ENCODE assay signal across 1 cellular context in the genomic region with DNA sequence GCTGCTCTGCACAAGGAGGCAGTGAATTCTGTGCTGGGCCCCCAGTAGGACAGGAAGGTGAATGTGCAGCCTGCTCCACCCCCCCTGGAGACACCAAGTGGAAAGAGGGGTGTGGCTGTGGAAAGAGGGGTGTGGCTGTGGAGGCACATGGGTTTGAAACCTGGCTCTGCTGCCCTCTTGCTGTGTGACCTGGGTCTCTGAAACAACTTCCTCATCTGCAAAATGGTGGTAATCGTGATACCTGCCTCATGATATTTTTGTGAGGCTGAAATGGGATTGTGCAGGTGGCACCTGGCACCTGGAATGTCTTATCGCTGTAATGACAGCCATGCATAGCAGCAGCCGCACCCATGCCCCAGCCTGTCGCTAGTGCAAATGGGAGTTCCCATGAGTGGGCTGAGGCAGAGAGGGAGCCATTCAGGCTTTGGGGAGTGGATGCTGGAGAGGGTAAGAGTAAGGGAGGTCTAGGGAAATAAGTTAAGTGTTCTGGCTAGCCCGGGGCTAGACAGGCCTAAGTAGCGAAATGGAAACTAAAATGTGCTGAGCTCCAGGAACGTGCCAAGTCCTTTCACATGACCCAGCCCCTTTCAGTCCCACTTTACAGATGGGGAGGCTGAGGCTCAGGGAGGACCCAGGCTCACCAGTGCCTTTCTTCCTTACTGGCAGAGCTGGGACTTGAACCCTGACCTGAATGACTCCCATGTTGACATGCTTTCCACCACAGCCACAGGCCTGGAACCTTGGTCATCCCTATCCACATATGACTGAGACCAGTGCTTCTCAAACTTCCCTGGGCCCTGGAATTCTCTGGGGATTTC.
TF ChIP-seq lines count a peak whose summit lies in the region.

No MANE protein-coding gene starts in this region.

TF ChIP-seq in K562, 482 proteins besides CTCF, POLR2A, EP300 and RAD21 (continued from another document and continues in another):
- TF ChIP-seq RUNX1 (IDR thresholded peaks at IDR 0.05; ENCODE audit: low read depth): no peak
- TF ChIP-seq SRF (CRISPR knock-in tag; IDR thresholded peaks at IDR 0.05): peak in 1 of 2 experiments; percentile 91; a peak in 1 of 4 replicates
- TF ChIP-seq ZFP91 (CRISPR knock-in tag; IDR thresholded peaks at IDR 0.05): no peak
- TF ChIP-seq COPS2 (conservative IDR thresholded peaks at IDR 0.05): no peak
- no peak for TF ChIP-seq IFI16 (CRISPR knock-in tag; IDR thresholded peaks at IDR 0.05)
- no peak for TF ChIP-seq NFXL1 (CRISPR knock-in tag; IDR thresholded peaks at IDR 0.05)
- peak; percentile 23; the same call in 1 of the 2 replicates for TF ChIP-seq ARID4B (CRISPR knock-in tag; IDR thresholded peaks at IDR 0.05)
- no peak for TF ChIP-seq CHD7 (IDR thresholded peaks at IDR 0.05; ENCODE audit: low read depth, low read length)
- TF ChIP-seq TAF7 (tag; IDR thresholded peaks at IDR 0.05): no peak
- TF ChIP-seq ZNF444 (CRISPR knock-in tag; IDR thresholded peaks at IDR 0.05): no peak
- TF ChIP-seq, protein P1, sequence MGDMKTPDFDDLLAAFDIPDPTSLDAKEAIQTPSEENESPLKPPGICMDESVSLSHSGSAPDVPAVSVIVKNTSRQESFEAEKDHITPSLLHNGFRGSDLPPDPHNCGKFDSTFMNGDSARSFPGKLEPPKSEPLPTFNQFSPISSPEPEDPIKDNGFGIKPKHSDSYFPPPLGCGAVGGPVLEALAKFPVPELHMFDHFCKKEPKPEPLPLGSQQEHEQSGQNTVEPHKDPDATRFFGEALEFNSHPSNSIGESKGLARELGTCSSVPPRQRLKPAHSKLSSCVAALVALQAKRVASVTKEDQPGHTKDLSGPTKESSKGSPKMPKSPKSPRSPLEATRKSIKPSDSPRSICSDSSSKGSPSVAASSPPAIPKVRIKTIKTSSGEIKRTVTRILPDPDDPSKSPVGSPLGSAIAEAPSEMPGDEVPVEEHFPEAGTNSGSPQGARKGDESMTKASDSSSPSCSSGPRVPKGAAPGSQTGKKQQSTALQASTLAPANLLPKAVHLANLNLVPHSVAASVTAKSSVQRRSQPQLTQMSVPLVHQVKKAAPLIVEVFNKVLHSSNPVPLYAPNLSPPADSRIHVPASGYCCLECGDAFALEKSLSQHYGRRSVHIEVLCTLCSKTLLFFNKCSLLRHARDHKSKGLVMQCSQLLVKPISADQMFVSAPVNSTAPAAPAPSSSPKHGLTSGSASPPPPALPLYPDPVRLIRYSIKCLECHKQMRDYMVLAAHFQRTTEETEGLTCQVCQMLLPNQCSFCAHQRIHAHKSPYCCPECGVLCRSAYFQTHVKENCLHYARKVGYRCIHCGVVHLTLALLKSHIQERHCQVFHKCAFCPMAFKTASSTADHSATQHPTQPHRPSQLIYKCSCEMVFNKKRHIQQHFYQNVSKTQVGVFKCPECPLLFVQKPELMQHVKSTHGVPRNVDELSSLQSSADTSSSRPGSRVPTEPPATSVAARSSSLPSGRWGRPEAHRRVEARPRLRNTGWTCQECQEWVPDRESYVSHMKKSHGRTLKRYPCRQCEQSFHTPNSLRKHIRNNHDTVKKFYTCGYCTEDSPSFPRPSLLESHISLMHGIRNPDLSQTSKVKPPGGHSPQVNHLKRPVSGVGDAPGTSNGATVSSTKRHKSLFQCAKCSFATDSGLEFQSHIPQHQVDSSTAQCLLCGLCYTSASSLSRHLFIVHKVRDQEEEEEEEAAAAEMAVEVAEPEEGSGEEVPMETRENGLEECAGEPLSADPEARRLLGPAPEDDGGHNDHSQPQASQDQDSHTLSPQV (IDR thresholded peaks at IDR 0.05): 0 out of 2 replicates have a peak, but pooled peaks have one; percentile 30
- TF ChIP-seq, protein P2, sequence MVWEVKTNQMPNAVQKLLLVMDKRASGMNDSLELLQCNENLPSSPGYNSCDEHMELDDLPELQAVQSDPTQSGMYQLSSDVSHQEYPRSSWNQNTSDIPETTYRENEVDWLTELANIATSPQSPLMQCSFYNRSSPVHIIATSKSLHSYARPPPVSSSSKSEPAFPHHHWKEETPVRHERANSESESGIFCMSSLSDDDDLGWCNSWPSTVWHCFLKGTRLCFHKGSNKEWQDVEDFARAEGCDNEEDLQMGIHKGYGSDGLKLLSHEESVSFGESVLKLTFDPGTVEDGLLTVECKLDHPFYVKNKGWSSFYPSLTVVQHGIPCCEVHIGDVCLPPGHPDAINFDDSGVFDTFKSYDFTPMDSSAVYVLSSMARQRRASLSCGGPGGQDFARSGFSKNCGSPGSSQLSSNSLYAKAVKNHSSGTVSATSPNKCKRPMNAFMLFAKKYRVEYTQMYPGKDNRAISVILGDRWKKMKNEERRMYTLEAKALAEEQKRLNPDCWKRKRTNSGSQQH (CRISPR knock-in tag; IDR thresholded peaks at IDR 0.05): no peak
- TF ChIP-seq PRDM10 (IDR thresholded peaks at IDR 0.05; ENCODE audit: partially characterized antibody): peak; percentile 30
- peak in 1 of 2 experiments; percentile 81; a peak in 1 of 4 replicates for TF ChIP-seq SIN3A (IDR thresholded peaks at IDR 0.05; ENCODE audit: borderline replicate concordance in 2 of 2, control insufficient read depth in 1 of 2, low read depth in 2 of 2, low read length in 2 of 2)
- TF ChIP-seq ZNF311 (CRISPR knock-in tag; IDR thresholded peaks at IDR 0.05): no peak
- no peak for TF ChIP-seq ESRRB (CRISPR knock-in tag; IDR thresholded peaks at IDR 0.05; ENCODE audit: borderline replicate concordance)
- TF ChIP-seq SMARCB1 (IDR thresholded peaks at IDR 0.05; ENCODE audit: insufficient read length, low read depth): no peak
